ENCODE assay signal across 23 cellular contexts in the genomic region with DNA sequence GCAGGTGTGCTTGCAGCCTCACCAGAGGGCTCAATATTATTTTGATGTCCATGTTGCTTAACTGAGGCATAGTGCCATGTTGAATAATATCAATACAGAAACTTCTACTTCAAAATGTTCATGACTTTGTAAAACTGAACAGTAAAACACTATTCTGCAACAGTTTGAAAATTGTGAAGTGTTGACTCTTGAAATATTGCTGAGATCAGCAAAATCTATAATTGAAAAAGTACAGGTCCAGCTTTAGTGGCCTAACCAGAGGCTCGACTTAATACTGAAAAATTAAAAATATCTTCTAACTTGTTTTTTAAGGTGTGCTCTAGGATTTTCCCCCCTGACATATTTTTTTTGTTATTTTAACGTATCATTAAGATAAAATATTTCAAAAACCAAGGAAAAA.
A peak's percentile ranks its signal among the peaks of the same experiment; 100 is the strongest.
DNase-seq lines count a peak whose midpoint lies in the region; ATAC-seq, FAIRE-seq and TF ChIP-seq lines count a peak whose summit lies in the region.
"Had no signal": no experiment of that assay in that cellular context is flagged by ENCODE, and none has a peak within 500 bp of the region (broad histone marks: within the 10 kb centered on the region; RNA-seq: fewer than 3 reads in every experiment).

No MANE protein-coding gene starts in this region.

- CTCF ChIA-PET in A549 (lab: Yijun Ruan, JAX) (no interaction called here), H1 (lab: Charles Lee; ENCODE audit: partially characterized antibody) (no interaction called here)

- H3K27ac Mint-ChIP-seq in effector memory CD8-positive, alpha-beta T cell = no peak overlapping the region
- H3K27ac Mint-ChIP-seq: B cell; CD4-positive, alpha-beta T cell; CD8-positive, alpha-beta T cell had no signal

- H4K91ac ChIP-seq in H1 (replicated peaks; ENCODE audit: insufficient read length, low read length) = no peak overlapping the region

- POLR2A ChIA-PET in A549 (lab: Yijun Ruan, JAX) = no interaction called here
- POLR2A ChIA-PET in H1 (lab: Charles Lee; ENCODE audit: partially characterized antibody) = no interaction called here

- H3K14ac ChIP-seq in H1 (ENCODE audit: insufficient read length) = no peak overlapping the region

- H3K4me1 Mint-ChIP-seq in effector memory CD8-positive, alpha-beta T cell (ENCODE audit: low read depth in 2 of 2) = no peaks in the 10 kb centered on the region
- H3K4me1 Mint-ChIP-seq: B cell had no signal

- no peak overlapping the region for H3K23ac ChIP-seq in H1 (ENCODE audit: insufficient read length)

- no peak for DNase-seq in A549 (ENCODE audit: low read depth in 1 of 2, low spot score in 1 of 2)
- no peak for DNase-seq in H54 (ENCODE audit: insufficient read length, low spot score)
- DNase-seq in SK-N-MC (ENCODE audit: low read depth, low spot score) = no peak
- no peak for DNase-seq in H1 (ENCODE audit: low read depth in 1 of 2, low spot score in 2 of 2)
- no peak for DNase-seq in effector memory CD8-positive, alpha-beta T cell
- DNase-seq: 8988T; AML-193; Caco-2; Calu3; CD4-positive, alpha-beta T cell; CD8-positive, alpha-beta T cell; DMS79 treated with DMSO at 0.1 percent for 48 hours; GF-D8 had no signal

- H2BK5ac ChIP-seq in H1 (ENCODE audit: low read depth, low read length) = no peak overlapping the region

- H3K4ac ChIP-seq in H1 (replicated peaks; ENCODE audit: insufficient read length, low read depth, low read length) = no peak overlapping the region

- H3K4me3 ChIP-seq in A549 (no peak overlapping the region), SK-N-MC (no peak overlapping the region), H1 (ENCODE audit: extremely low read depth in 1 of 4, insufficient read depth in 2 of 4, low read depth in 3 of 4, low read length in 4 of 4) (no peak overlapping the region)
- H3K4me3 ChIP-seq: BLaER1 treated with 17β-estradiol and CSF1 and Interleukin-3, amounts not matched to agents 10 nM and 100 nM had no signal

- H4K8ac ChIP-seq in H1 (ENCODE audit: extremely low read depth, insufficient read depth, low read length) = no peak overlapping the region

- no peaks in the 10 kb centered on the region for H4K20me1 ChIP-seq in H1 (replicated peaks in 1 of 2; ENCODE audit: control insufficient read depth in 1 of 2, insufficient read depth in 2 of 2, low read length in 2 of 2)
- H4K20me1 ChIP-seq: BLaER1 treated with 17β-estradiol and CSF1 and Interleukin-3, amounts not matched to agents 10 nM and 100 nM had no signal

- no peak overlapping the region for H2BK20ac ChIP-seq in H1 (ENCODE audit: low read length)

- H3K27me3 Mint-ChIP-seq in effector memory CD8-positive, alpha-beta T cell = no peaks in the 10 kb centered on the region
- H3K27me3 Mint-ChIP-seq: B cell; CD4-positive, alpha-beta T cell had no signal

- TF ChIP-seq CTCF in A549 (IDR thresholded peaks at IDR 0.05) = no peak
- TF ChIP-seq CTCF in H1 (IDR thresholded peaks at IDR 0.05; ENCODE audit: control extremely low read depth in 1 of 3, insufficient read depth in 1 of 3, low read depth in 1 of 3, low read length in 3 of 3) = no peak

- H2AK5ac ChIP-seq in H1 (ENCODE audit: low read depth, low read length) = no peak overlapping the region

- H3K36me3 Mint-ChIP-seq in effector memory CD8-positive, alpha-beta T cell (ENCODE audit: insufficient read depth) = no peaks in the 10 kb centered on the region
- H3K36me3 Mint-ChIP-seq: CD8-positive, alpha-beta T cell had no signal

- H2BK12ac ChIP-seq in H1 (ENCODE audit: low read depth, low read length) = no peak overlapping the region

- no peaks in the 10 kb centered on the region for H3K23me2 ChIP-seq in H1 (ENCODE audit: low read depth, low read length)

- TF ChIP-seq EP300 in A549 (IDR thresholded peaks at IDR 0.05) = no peak
- no peak for TF ChIP-seq EP300 in H1 (IDR thresholded peaks at IDR 0.05; ENCODE audit: borderline replicate concordance in 1 of 2, low read depth in 2 of 2, low read length in 2 of 2)

- no peak overlapping the region for H4K5ac ChIP-seq in H1 (ENCODE audit: insufficient read length, low read depth, low read length)

- H3K27ac ChIP-seq in A549 = no peak overlapping the region
- H3K27ac ChIP-seq in SK-N-MC = 0 out of 2 replicates have a peak overlapping the region, but pooled peaks have one; percentile 22
- H3K27ac ChIP-seq in H1 (ENCODE audit: low read depth, low read length) = no peak overlapping the region
- H3K27ac ChIP-seq: BLaER1 treated with 17β-estradiol and CSF1 and Interleukin-3, amounts not matched to agents 10 nM and 100 nM; C4-2B had no signal

- no peaks in the 10 kb centered on the region for H3K9me3 ChIP-seq in A549
- no peaks in the 10 kb centered on the region for H3K9me3 ChIP-seq in SK-N-MC (ENCODE audit: low read depth, low read length)
- no peaks in the 10 kb centered on the region for H3K9me3 ChIP-seq in H1 (ENCODE audit: insufficient read depth in 2 of 2, low read depth in 1 of 2, low read length in 1 of 2)
- H3K9me3 ChIP-seq: BLaER1 treated with 17β-estradiol and CSF1 and Interleukin-3, amounts not matched to agents 10 nM and 100 nM; Caco-2 had no signal

- H3K4me2 ChIP-seq in A549 (no peak overlapping the region), H1 (ENCODE audit: insufficient read depth in 1 of 2, low read depth in 2 of 2, low read length in 2 of 2) (no peak overlapping the region)
- H3K4me2 ChIP-seq: BLaER1 treated with 17β-estradiol and CSF1 and Interleukin-3, amounts not matched to agents 10 nM and 100 nM had no signal

- H3K9ac ChIP-seq in SK-N-MC (ENCODE audit: insufficient read length) (no peak overlapping the region), H1 (replicated peaks in 1 of 4; ENCODE audit: extremely low read depth in 1 of 4, low read depth in 3 of 4, low read length in 3 of 4) (no peak overlapping the region)
- H3K9ac ChIP-seq: BLaER1 treated with 17β-estradiol and CSF1 and Interleukin-3, amounts not matched to agents 10 nM and 100 nM had no signal

- H3K9me3 Mint-ChIP-seq in effector memory CD8-positive, alpha-beta T cell = peaks cover 0 to 2% of the 10 kb centered on the region in 2 donors
- H3K9me3 Mint-ChIP-seq: CD4-positive, alpha-beta T cell; CD8-positive, alpha-beta T cell had no signal

- H3K36me3 ChIP-seq in SK-N-MC (ENCODE audit: insufficient read depth, low read length) = no peaks in the 10 kb centered on the region
- H3K36me3 ChIP-seq in H1 (ENCODE audit: control insufficient read depth in 2 of 4, insufficient read depth in 4 of 4, low read length in 3 of 4) = no peaks in the 10 kb centered on the region; a peak in 1 of 8 replicates
- H3K36me3 ChIP-seq: BLaER1 treated with 17β-estradiol and CSF1 and Interleukin-3, amounts not matched to agents 10 nM and 100 nM had no signal

- no peak for ATAC-seq in A549
- no peak for ATAC-seq in effector memory CD8-positive, alpha-beta T cell (replicated peaks)
- ATAC-seq in HG03565 (IDR thresholded peaks at IDR 0.05; ENCODE audit: unreplicated experiment) = no peak
- no peak for ATAC-seq in HG03108 (IDR thresholded peaks at IDR 0.05; ENCODE audit: unreplicated experiment)
- ATAC-seq: CD8-positive, alpha-beta T cell had no signal

- H3K4me1 ChIP-seq in A549 (0 out of 3 replicates have a peak, but pooled peaks cover 4% of the 10 kb centered on the region), H1 (replicated peaks in 1 of 4; ENCODE audit: control insufficient read depth in 3 of 4, insufficient read depth in 4 of 4, low read length in 3 of 4) (no peaks in the 10 kb centered on the region)
- H3K4me1 ChIP-seq: BLaER1 treated with 17β-estradiol and CSF1 and Interleukin-3, amounts not matched to agents 10 nM and 100 nM; Caco-2 had no signal

- H3K18ac ChIP-seq in H1 (ENCODE audit: extremely low read depth, low read length) = no peak overlapping the region

- TF ChIP-seq RAD21 in A549 (conservative IDR thresholded peaks at IDR 0.05 in 1 of 2, IDR thresholded peaks at IDR 0.05 in 1 of 2) = no peak
- no peak for TF ChIP-seq RAD21 in H1 (IDR thresholded peaks at IDR 0.05 in 1 of 2, conservative IDR thresholded peaks at IDR 0.05 in 1 of 2; ENCODE audit: low read depth in 2 of 2, low read length in 2 of 2)

- H3K4me3 Mint-ChIP-seq in effector memory CD8-positive, alpha-beta T cell = no peak overlapping the region
- H3K4me3 Mint-ChIP-seq: B cell; CD4-positive, alpha-beta T cell; CD8-positive, alpha-beta T cell had no signal

- H3K79me2 ChIP-seq in H1 (ENCODE audit: control insufficient read depth in 1 of 2, insufficient read depth in 2 of 2, low read length in 2 of 2) = no peaks in the 10 kb centered on the region

- no peak for TF ChIP-seq POLR2A in A549 (IDR thresholded peaks at IDR 0.05; ENCODE audit: low read length)
- no peak for TF ChIP-seq POLR2A in H54 (IDR thresholded peaks at IDR 0.05; ENCODE audit: low read depth, low read length)
- no peak for TF ChIP-seq POLR2A in H1 (IDR thresholded peaks at IDR 0.05; ENCODE audit: control extremely low read depth in 1 of 2, low read depth in 2 of 2, low read length in 2 of 2)

- no peak overlapping the region for H2BK120ac ChIP-seq in H1 (replicated peaks; ENCODE audit: low read depth, low read length)

- FAIRE-seq in A549 (lab: Jason Lieb, UNC) (no peak), H54 (lab: Jason Lieb, UNC) (peak; percentile 36), H1 (lab: Jason Lieb, UNC) (no peak)
- FAIRE-seq: A204.1, D721Med, G401.6, GM12891, GM19239 had no signal

- WGBS in A549 (ENCODE audit: missing lambda C conversion rate) = 20% methylated on average over 2 of the region's 2 CpGs
- 95% methylated on average over 2 of the region's 2 CpGs; no CpG with 5 or more reads in 1 of the 2 experiments for WGBS in H1 (ENCODE audit: extremely low coverage in 1 of 2, insufficient coverage in 1 of 2, insufficient read length in 1 of 2, insufficient replicate concordance in 2 of 2, low coverage in 1 of 2, low lambda C conversion rate in 2 of 2, missing lambda C conversion rate in 1 of 2), 2 experiments

- H2BK15ac ChIP-seq in H1 (ENCODE audit: low read length) = no peak overlapping the region

- H2AFZ ChIP-seq in H1 (ENCODE audit: low read length) = no peak overlapping the region

- H3K79me1 ChIP-seq in H1 (ENCODE audit: low read depth, low read length) = no peaks in the 10 kb centered on the region

- no peaks in the 10 kb centered on the region for H3K27me3 ChIP-seq in H1 (replicated peaks in 1 of 4; ENCODE audit: control insufficient read depth in 3 of 4, extremely low read depth in 1 of 4, insufficient read depth in 3 of 4, low read length in 3 of 4)
- H3K27me3 ChIP-seq: BLaER1 treated with 17β-estradiol and CSF1 and Interleukin-3, amounts not matched to agents 10 nM and 100 nM had no signal

- H3K56ac ChIP-seq in H1 (replicated peaks; ENCODE audit: insufficient read length, low read depth, low read length) = no peak overlapping the region

TF ChIP-seq in A549, 52 proteins besides CTCF, POLR2A, EP300 and RAD21:
- no peak for TF ChIP-seq TFCP2L1 (CRISPR knock-in tag; IDR thresholded peaks at IDR 0.05)
- peak; percentile 96 for TF ChIP-seq MAFK (IDR thresholded peaks at IDR 0.05; ENCODE audit: partially characterized antibody)
- TF ChIP-seq CEBPB (IDR thresholded peaks at IDR 0.05) = no peak

TF ChIP-seq in H1, 55 proteins besides CTCF, POLR2A, EP300 and RAD21 (continues in another document):
- TF ChIP-seq YY1 (IDR thresholded peaks at IDR 0.05; ENCODE audit: low read depth, low read length) (no peak), KDM5A (IDR thresholded peaks at IDR 0.05; ENCODE audit: low read length) (no peak), CTBP2 (IDR thresholded peaks at IDR 0.05; ENCODE audit: borderline replicate concordance, insufficient read depth, insufficient read length, low read length) (no peak), FOSL1 (IDR thresholded peaks at IDR 0.05; ENCODE audit: insufficient read depth, low read depth, low read length) (no peak), JUN (IDR thresholded peaks at IDR 0.05; ENCODE audit: low read depth, low read length) (no peak)

Comparison
In these comparisons a context has a peak if more than half of its experiments do, and no peak if none do; other contexts are left out.
1. Of the 18 proteins assayed by ChIP-seq in both H1 and A549: peak only in H1: none; only in A549: none; in both: MAFK; in neither: 17.